In the genomic region with DNA sequence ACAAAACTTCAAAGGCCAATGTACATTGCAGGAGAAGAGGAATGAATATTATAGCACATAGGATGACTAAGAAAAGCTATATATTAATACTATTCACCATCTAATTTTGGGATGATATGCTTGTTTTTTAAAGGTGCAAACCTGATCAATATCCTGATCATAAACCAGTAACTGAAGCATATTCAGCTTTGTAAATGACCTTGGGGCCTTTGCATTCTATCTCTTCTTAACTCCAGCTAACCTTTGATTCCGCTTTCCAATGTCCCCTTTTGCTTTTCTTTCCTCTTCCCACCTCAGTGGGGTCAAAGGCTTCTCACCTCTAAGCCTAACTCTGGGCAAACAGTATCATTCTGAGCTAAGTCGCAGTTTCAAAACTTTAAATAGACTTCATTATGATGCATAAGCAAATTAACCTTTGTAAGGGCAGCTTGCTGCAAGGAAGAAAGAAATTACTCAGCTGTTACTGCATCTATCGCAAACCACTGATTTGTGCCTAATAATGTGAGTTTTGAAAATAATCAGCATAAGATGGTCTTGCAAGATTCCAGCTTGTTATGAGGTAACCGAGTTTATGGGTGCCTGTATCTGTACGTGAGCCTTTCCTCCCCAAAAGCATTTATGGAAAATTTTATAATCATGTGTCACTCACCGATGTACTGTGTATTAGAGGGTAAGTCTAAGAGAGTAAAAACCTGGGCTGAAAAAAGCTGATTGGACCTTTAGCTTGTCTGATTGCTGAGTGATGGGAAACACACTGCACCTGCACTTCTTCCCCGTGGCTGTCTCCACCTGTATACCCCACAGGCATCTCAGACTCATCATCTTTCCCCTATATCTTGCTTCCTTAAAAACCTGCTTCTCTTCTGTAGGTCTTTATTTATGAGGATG, we compare ENCODE assay signal across 12 cellular contexts.
DNase-seq lines count a peak whose midpoint lies in the region; ATAC-seq and TF ChIP-seq lines count a peak whose summit lies in the region.
"Had no signal": no experiment of that assay in that cellular context is flagged by ENCODE, and none has a peak within 500 bp of the region (broad histone marks: within the 10 kb centered on the region; RNA-seq: fewer than 3 reads in every experiment).

No MANE protein-coding gene starts in this region.

- H3K4me3 ChIP-seq in coronary artery, result no peak overlapping the region
- H3K4me3 ChIP-seq: upper lobe of left lung had no signal

- H2BK120ac ChIP-seq in H9 (ENCODE audit: low read depth, low read length, poor library complexity, severe bottlenecking), result no peak overlapping the region

- H3K79me1 ChIP-seq in H9 (ENCODE audit: insufficient read depth, low read depth, low read length, poor library complexity, severe bottlenecking), result no peaks in the 10 kb centered on the region

- H3K4me1 Mint-ChIP-seq in activated T-cell treated with anti-CD3 and anti-CD28 coated beads, Interleukin-2, amount 50 U/mL, for 24 hours (ENCODE audit: low read depth), result peaks cover 41% of the 10 kb centered on the region
- peaks cover 31% of the 10 kb centered on the region for H3K4me1 Mint-ChIP-seq in stimulated activated effector memory CD8-positive, alpha-beta T cell treated with anti-CD3 and anti-CD28 coated beads, Interleukin-12 subunit alpha, Interleukin-12 subunit beta, amount 100 ng/mL, for 72 hours
- H3K4me1 Mint-ChIP-seq in H9, result peaks cover 15% of the 10 kb centered on the region in 2 experiments

- H2BK5ac ChIP-seq in H9 (ENCODE audit: insufficient read length, low read length), result no peak overlapping the region

- no peak overlapping the region for H2AFZ ChIP-seq in H9 (ENCODE audit: low read length)

- H3K4ac ChIP-seq in H9 (ENCODE audit: low read depth, low read length), result no peak overlapping the region

- no peaks in the 10 kb centered on the region for H3K27me3 Mint-ChIP-seq in activated T-cell treated with anti-CD3 and anti-CD28 coated beads, Interleukin-2, amount 50 U/mL, for 24 hours
- H3K27me3 Mint-ChIP-seq in H9 (ENCODE audit: low read depth), result no peaks in the 10 kb centered on the region
- H3K27me3 Mint-ChIP-seq: central memory CD8-positive, alpha-beta T cell had no signal

- TF ChIP-seq CTCF in H9 (conservative IDR thresholded peaks at IDR 0.05), result no peak
- no peak for TF ChIP-seq CTCF in coronary artery (IDR thresholded peaks at IDR 0.05)

- no peak overlapping the region for H2BK15ac ChIP-seq in H9 (ENCODE audit: low read depth, low read length)

- no peak overlapping the region for H2AK5ac ChIP-seq in H9 (ENCODE audit: insufficient read length, low read length)

- H4K8ac ChIP-seq in H9 (replicated peaks; ENCODE audit: insufficient read length, low read depth, low read length), result no peak overlapping the region

- H3K27ac ChIP-seq in H9 (ENCODE audit: insufficient read length, low read depth, low read length) (no peak overlapping the region), coronary artery (no peak overlapping the region)
- H3K27ac ChIP-seq: upper lobe of left lung had no signal

- H3T11ph ChIP-seq in H9 (ENCODE audit: low read length), result no peak overlapping the region

- DNase-seq in activated T-cell treated with anti-CD3 and anti-CD28 coated beads, Interleukin-2, amount 50 U/mL, for 24 hours, result no peak
- no peak for DNase-seq in activated T-cell treated with anti-CD3 and anti-CD28 coated beads for 4 hours
- DNase-seq in stimulated activated effector memory CD8-positive, alpha-beta T cell treated with anti-CD3 and anti-CD28 coated beads, Interleukin-12 subunit alpha, Interleukin-12 subunit beta, amount 100 ng/mL, for 72 hours (ENCODE audit: low spot score in 2 of 2), result peak in 1 of 2 donors; percentile 58
- no peak for DNase-seq in middle frontal gyrus (ENCODE audit: extremely low spot score, low spot score)
- no peak for DNase-seq in H9
- DNase-seq in coronary artery (ENCODE audit: low spot score), result no peak
- DNase-seq: ACHN; activated CD4-positive, alpha-beta T cell treated with anti-CD3 and anti-CD28 coated beads, Interleukin-2, amount 50 U/mL, for 1 hour; upper lobe of left lung had no signal

- no peaks in the 10 kb centered on the region for H3K36me3 Mint-ChIP-seq in activated T-cell treated with anti-CD3 and anti-CD28 coated beads, Interleukin-2, amount 50 U/mL, for 24 hours (ENCODE audit: low read depth)
- H3K36me3 Mint-ChIP-seq in stimulated activated effector memory CD8-positive, alpha-beta T cell treated with anti-CD3 and anti-CD28 coated beads, Interleukin-12 subunit alpha, Interleukin-12 subunit beta, amount 100 ng/mL, for 72 hours, result no peaks in the 10 kb centered on the region
- no peaks in the 10 kb centered on the region for H3K36me3 Mint-ChIP-seq in H9 (ENCODE audit: insufficient read depth in 1 of 3, low read depth in 3 of 3)

- H3K9me3 Mint-ChIP-seq in activated T-cell treated with anti-CD3 and anti-CD28 coated beads, Interleukin-2, amount 50 U/mL, for 24 hours, result peaks cover 4% of the 10 kb centered on the region
- no peaks in the 10 kb centered on the region for H3K9me3 Mint-ChIP-seq in stimulated activated effector memory CD8-positive, alpha-beta T cell treated with anti-CD3 and anti-CD28 coated beads, Interleukin-12 subunit alpha, Interleukin-12 subunit beta, amount 100 ng/mL, for 72 hours
- H3K9me3 Mint-ChIP-seq in H9, result no peaks in the 10 kb centered on the region
- H3K9me3 Mint-ChIP-seq: central memory CD8-positive, alpha-beta T cell had no signal

- ATAC-seq in GM21723 (IDR thresholded peaks at IDR 0.05; ENCODE audit: unreplicated experiment) (peak; percentile 98), HG03354 (IDR thresholded peaks at IDR 0.05; ENCODE audit: poor library complexity, severe bottlenecking, unreplicated experiment) (peak; percentile 95)
- peak; percentile 93 for ATAC-seq in stimulated activated effector memory CD8-positive, alpha-beta T cell treated with anti-CD3 and anti-CD28 coated beads, Interleukin-12 subunit alpha, Interleukin-12 subunit beta, amount 100 ng/mL, for 72 hours

- no peak overlapping the region for H3K56ac ChIP-seq in H9 (ENCODE audit: insufficient read length, low read depth, low read length)

- H3K23ac ChIP-seq in H9 (ENCODE audit: insufficient read length, low read depth, low read length), result no peak overlapping the region

- no peaks in the 10 kb centered on the region for H4K20me1 ChIP-seq in H9 (ENCODE audit: control insufficient read depth, insufficient read depth, insufficient read length)

- no peak overlapping the region for H3K4me3 Mint-ChIP-seq in activated T-cell treated with anti-CD3 and anti-CD28 coated beads, Interleukin-2, amount 50 U/mL, for 24 hours
- H3K4me3 Mint-ChIP-seq in stimulated activated effector memory CD8-positive, alpha-beta T cell treated with anti-CD3 and anti-CD28 coated beads, Interleukin-12 subunit alpha, Interleukin-12 subunit beta, amount 100 ng/mL, for 72 hours, result peak overlapping the region; percentile 4
- no peak overlapping the region for H3K4me3 Mint-ChIP-seq in H9
- H3K4me3 Mint-ChIP-seq: central memory CD8-positive, alpha-beta T cell had no signal

- H3K23me2 ChIP-seq in H9 (ENCODE audit: insufficient read length, low read depth, low read length, poor library complexity, severe bottlenecking), result no peaks in the 10 kb centered on the region

- H3K9me3 ChIP-seq in H9 (ENCODE audit: control insufficient read depth, low read depth, low read length), result no peaks in the 10 kb centered on the region
- H3K9me3 ChIP-seq: upper lobe of left lung had no signal

- H3K27me3 ChIP-seq in H9 (ENCODE audit: insufficient read depth, low read length), result no peaks in the 10 kb centered on the region
- H3K27me3 ChIP-seq: upper lobe of left lung had no signal

- peaks cover 3% of the 10 kb centered on the region; the same call in 1 of the 2 replicates for H3K4me1 ChIP-seq in H9 (ENCODE audit: insufficient read depth, low read length)
- H3K4me1 ChIP-seq: upper lobe of left lung had no signal

- H4K5ac ChIP-seq in H9 (ENCODE audit: insufficient read length, low read depth, low read length), result no peak overlapping the region

- no peak overlapping the region for H2BK12ac ChIP-seq in H9 (ENCODE audit: insufficient read length, low read depth, low read length)

- no peak overlapping the region for H4K91ac ChIP-seq in H9 (ENCODE audit: insufficient read length, low read depth, low read length)

- no peak overlapping the region for H3K18ac ChIP-seq in H9 (ENCODE audit: insufficient read length, low read depth, low read length)

- WGBS in H9 (ENCODE audit: extremely low coverage, insufficient read length, low lambda C conversion rate), result no CpG with 5 or more reads among the region's 7 CpGs

- no peak overlapping the region for H3K4me2 ChIP-seq in H9 (ENCODE audit: insufficient read depth, insufficient read length, low read length)

- no peak overlapping the region for H2BK20ac ChIP-seq in H9 (ENCODE audit: low read depth, low read length, poor library complexity, severe bottlenecking)

- peak overlapping the region; percentile 53 for H3K27ac Mint-ChIP-seq in activated T-cell treated with anti-CD3 and anti-CD28 coated beads, Interleukin-2, amount 50 U/mL, for 24 hours
- H3K27ac Mint-ChIP-seq in stimulated activated effector memory CD8-positive, alpha-beta T cell treated with anti-CD3 and anti-CD28 coated beads, Interleukin-12 subunit alpha, Interleukin-12 subunit beta, amount 100 ng/mL, for 72 hours, result no peak overlapping the region
- peak overlapping the region in 1 of 3 experiments; percentile 55; a peak in 4 of 7 replicates for H3K27ac Mint-ChIP-seq in H9

- H3K79me2 ChIP-seq in H9 (ENCODE audit: insufficient read depth, low read length), result no peaks in the 10 kb centered on the region

- no peak overlapping the region for H3K9ac ChIP-seq in H9 (ENCODE audit: extremely low read depth, insufficient read length, low read length)

- no peak overlapping the region for H3K14ac ChIP-seq in H9 (ENCODE audit: insufficient read depth, low read length)
